Comparison of ENCODE assay signal across 8 cellular contexts in genomic region chr20:63441777-63442493, GRCh38. TPM values are rescaled to one million over a fixed set of nuclear protein-coding genes. Genes with fewer than 3 reads are reported as not detected.
DNase-seq lines count a peak whose midpoint lies in the region; ATAC-seq and TF ChIP-seq lines count a peak whose summit lies in the region.

No MANE protein-coding gene starts in this region.

- H3K27me3 ChIP-seq in HCT116 (ENCODE audit: insufficient read depth, low read length) (no peaks in the 10 kb centered on the region), SJCRH30 (peaks cover 31% of the 10 kb centered on the region), hepatocyte (no peaks in the 10 kb centered on the region)

- peaks cover 20% of the 10 kb centered on the region for H3K4me1 Mint-ChIP-seq in activated naive CD4-positive, alpha-beta T cell treated with anti-CD3 and anti-CD28 coated beads for 36 hours (ENCODE audit: low read depth)

- H3K4me2 ChIP-seq in HCT116 (ENCODE audit: low read length) (no peak overlapping the region), hepatocyte (no peak overlapping the region)

- H3K9ac ChIP-seq in HCT116 (ENCODE audit: low read length) = no peak overlapping the region

- peaks cover 14% of the 10 kb centered on the region; the same call in 1 of the 2 replicates for H3K79me2 ChIP-seq in HCT116 (ENCODE audit: insufficient read depth, low read length)
- H3K79me2 ChIP-seq in hepatocyte = no peaks in the 10 kb centered on the region

- 76% methylated on average over 17 of the region's 18 CpGs for WGBS in hepatocyte (ENCODE audit: low lambda C conversion rate, missing lambda C conversion rate)

- no peaks in the 10 kb centered on the region; a peak in 1 of 4 replicates for H3K36me3 ChIP-seq in HCT116 (ENCODE audit: control insufficient read depth in 1 of 2, insufficient read depth in 2 of 2, low read length in 2 of 2)
- no peaks in the 10 kb centered on the region for H3K36me3 ChIP-seq in SJCRH30
- H3K36me3 ChIP-seq in hepatocyte (replicated peaks; ENCODE audit: insufficient read depth, low read depth) = no peaks in the 10 kb centered on the region

- H3K9me3 ChIP-seq in HCT116 (ENCODE audit: control insufficient read depth in 1 of 2, insufficient read depth in 1 of 2, low read depth in 1 of 2, low read length in 2 of 2) (no peaks in the 10 kb centered on the region; a peak in 1 of 4 replicates), SJCRH30 (replicated peaks) (no peaks in the 10 kb centered on the region), hepatocyte (ENCODE audit: low read depth) (no peaks in the 10 kb centered on the region)

- H2AFZ ChIP-seq in HCT116 (ENCODE audit: low read depth, low read length, poor library complexity, severe bottlenecking) (no peak overlapping the region), hepatocyte (no peak overlapping the region)

- TF ChIP-seq RAD21 in HCT116 (IDR thresholded peaks at IDR 0.05; ENCODE audit: low read depth) = peak; percentile 67

- H3K27me3 Mint-ChIP-seq in activated naive CD4-positive, alpha-beta T cell treated with anti-CD3 and anti-CD28 coated beads for 36 hours (ENCODE audit: low read depth) = no peaks in the 10 kb centered on the region

- peak in 2 of 3 experiments; percentile 54 to 58; a peak in 5 of 6 replicates for TF ChIP-seq CTCF in HCT116 (IDR thresholded peaks at IDR 0.05 in 2 of 3, conservative IDR thresholded peaks at IDR 0.05 in 1 of 3; ENCODE audit: borderline replicate concordance in 1 of 3, insufficient read depth in 1 of 3, low read depth in 2 of 3, low read length in 2 of 3)
- TF ChIP-seq CTCF in hepatocyte (IDR thresholded peaks at IDR 0.05; ENCODE audit: poor library complexity) = peak; percentile 31

- intact Hi-C loops in HCT116 (cut with micrococcal nuclease) = no loop called here
- intact Hi-C loops in activated naive CD4-positive, alpha-beta T cell treated with anti-CD3 and anti-CD28 coated beads for 36 hours (cut with micrococcal nuclease) = loop anchor here (5.0 kb wide), 3 partner anchors 35 to 195 kb away; partner anchors contain the start of gene PTK6

- BruUV-seq in HCT116 (replicated peaks; lab: Mats Ljungman, UMichigan) = no TSS peak

- RAD21 ChIA-PET in HCT116 (lab: Charles Lee; ENCODE audit: low non-redundant PET in 1 of 2, low total read pairs in 2 of 2, uncharacterized antibody in 2 of 2, unreplicated experiment in 2 of 2) = no interaction called here

- H3K27ac ChIP-seq in HCT116 (ENCODE audit: low read depth, low read length) (no peak overlapping the region), SJCRH30 (no peak overlapping the region), hepatocyte (no peak overlapping the region)

- no peak overlapping the region for H3K4me3 Mint-ChIP-seq in activated naive CD4-positive, alpha-beta T cell treated with anti-CD3 and anti-CD28 coated beads for 36 hours

- peak overlapping the region; percentile 46 for H3K27ac Mint-ChIP-seq in activated naive CD4-positive, alpha-beta T cell treated with anti-CD3 and anti-CD28 coated beads for 36 hours

- no peaks in the 10 kb centered on the region for H3K9me2 ChIP-seq in HCT116 (ENCODE audit: insufficient read depth)
- H3K9me2 ChIP-seq in hepatocyte (replicated peaks; ENCODE audit: insufficient read depth) = no peaks in the 10 kb centered on the region

- H4K20me1 ChIP-seq in HCT116 (ENCODE audit: insufficient read depth) = no peaks in the 10 kb centered on the region
- H4K20me1 ChIP-seq in hepatocyte (ENCODE audit: insufficient read depth, poor library complexity, severe bottlenecking) = no peaks in the 10 kb centered on the region

- peaks cover 6% of the 10 kb centered on the region for H3K9me3 Mint-ChIP-seq in activated naive CD4-positive, alpha-beta T cell treated with anti-CD3 and anti-CD28 coated beads for 36 hours

- H3K36me3 Mint-ChIP-seq in activated naive CD4-positive, alpha-beta T cell treated with anti-CD3 and anti-CD28 coated beads for 36 hours (ENCODE audit: low read depth) = no peaks in the 10 kb centered on the region

- H3K4me3 ChIP-seq in HCT116 (replicated peaks in 1 of 2; ENCODE audit: low read depth in 1 of 2, low read length in 2 of 2) = no peak overlapping the region
- H3K4me3 ChIP-seq in SJCRH30 = no peak overlapping the region
- no peak overlapping the region for H3K4me3 ChIP-seq in hepatocyte

- ATAC-seq in HCT116 (peak; percentile 91), GM18502 (IDR thresholded peaks at IDR 0.05; ENCODE audit: poor library complexity, unreplicated experiment) (no peak)

- CTCF ChIA-PET in HCT116 (lab: Charles Lee) = interaction anchor here (0.9 kb wide), 1 partner anchor 11 kb away, joined by 3 read pairs; no protein-coding TSS in a partner anchor
- CTCF ChIA-PET in activated naive CD4-positive, alpha-beta T cell treated with anti-CD3 and anti-CD28 coated beads for 36 hours (lab: Charles Lee) = interaction anchor here (0.6 to 1.2 kb wide), 3 partner anchors 33 to 688 kb away, joined by 3 read pairs; no protein-coding TSS in a partner anchor

- DNase-seq in CD1c-positive myeloid dendritic cell (ENCODE audit: extremely low spot score) (peak; percentile 51), HCT116 (ENCODE audit: low read depth, low spot score) (peak; percentile 22), SJCRH30 (peak; percentile 80 to 82), hepatocyte (ENCODE audit: low spot score) (peak; percentile 64), cerebellar nuclear complex (lab: John Stamatoyannopoulos, UW) (no peak)
- peak; percentile 85 for DNase-seq in activated naive CD4-positive, alpha-beta T cell treated with anti-CD3 and anti-CD28 coated beads for 36 hours
- peak; percentile 57 to 63 for DNase-seq in stimulated activated CD4-positive, alpha-beta T cell treated with anti-CD3 and anti-CD28 coated beads, Interleukin-4, amount 100 ng/mL, for 48 hours (ENCODE audit: low read depth in 2 of 2)

- POLR2A ChIA-PET in HCT116 (lab: Charles Lee) = interaction anchor here (0.7 kb wide), 1 partner anchor 133 kb away, joined by 3 read pairs; the partner anchor contains the start of gene HELZ2

- TF ChIP-seq POLR2A in HCT116 (IDR thresholded peaks at IDR 0.05; ENCODE audit: borderline replicate concordance, extremely low read depth, insufficient read depth, insufficient read length) = no peak

- H3K4me1 ChIP-seq in HCT116 (ENCODE audit: control insufficient read depth in 1 of 2, insufficient read depth in 2 of 2, low read length in 2 of 2) = no peaks in the 10 kb centered on the region
- no peaks in the 10 kb centered on the region for H3K4me1 ChIP-seq in SJCRH30
- no peaks in the 10 kb centered on the region for H3K4me1 ChIP-seq in hepatocyte (ENCODE audit: insufficient read depth)

TF ChIP-seq in HCT116, 20 proteins besides CTCF, POLR2A, EP300 and RAD21:
- TF ChIP-seq YY1 (IDR thresholded peaks at IDR 0.05; ENCODE audit: extremely low read depth, insufficient replicate concordance, low read depth, low read length) (no peak), CBX3 (IDR thresholded peaks at IDR 0.05; ENCODE audit: low read depth) (no peak), JUND (IDR thresholded peaks at IDR 0.05) (no peak), ZFX (IDR thresholded peaks at IDR 0.05) (no peak), ATF3 (IDR thresholded peaks at IDR 0.05) (no peak), CEBPB (IDR thresholded peaks at IDR 0.05; ENCODE audit: low read depth) (no peak), EZH2 (IDR thresholded peaks at IDR 0.05) (no peak), FOSL1 (IDR thresholded peaks at IDR 0.05; ENCODE audit: low read depth) (no peak)

RNA-seq across cellular contexts. Expression of gene KCNQ2, which starts 30.5 kb away (rescaled TPM):
- total RNA-seq in HCT116 (2021; ENCODE audit: unreplicated experiment) (86.5 TPM), hepatocyte (2.9 and 3.5 TPM in 2 replicates)
- 73.4 and 85.6 TPM in 2 replicates for polyA plus RNA-seq in HCT116 (2012)
- total RNA-seq in SJCRH30 (2014; rRNA removed; shearing (Covaris generic)) = not detected in 2 replicates
- not detected for total RNA-seq in activated naive CD4-positive, alpha-beta T cell treated with anti-CD3 and anti-CD28 coated beads for 36 hours
- polyA plus RNA-seq in hepatocyte = 4.3 and 5.4 TPM in 2 replicates

RNA-seq across cellular contexts. Expression of gene EEF1A2, which starts 56.9 kb away (rescaled TPM):
- total RNA-seq in HCT116 (2021; ENCODE audit: unreplicated experiment) (454 TPM), hepatocyte (18.5 and 23.5 TPM in 2 replicates)
- 682 and 834 TPM in 2 replicates for polyA plus RNA-seq in HCT116 (2012)
- total RNA-seq in SJCRH30 (2014; rRNA removed; shearing (Covaris generic)) = 0.76 and 1.4 TPM in 2 replicates
- total RNA-seq in activated naive CD4-positive, alpha-beta T cell treated with anti-CD3 and anti-CD28 coated beads for 36 hours = under 1 TPM in 1 of 2 experiments, not detected in 1; 0.12 TPM
- polyA plus RNA-seq in hepatocyte = 12.0 and 14.8 TPM in 2 replicates

Comparison
In these comparisons a context has a peak if more than half of its experiments do, and no peak if none do; other contexts are left out.
1. DNase-seq: peak in CD1c-positive myeloid dendritic cell (single experiment), HCT116 (single experiment), SJCRH30 (2 of 2), activated naive CD4-positive, alpha-beta T cell treated with anti-CD3 and anti-CD28 coated beads for 36 hours (single experiment), hepatocyte (single experiment) and stimulated activated CD4-positive, alpha-beta T cell treated with anti-CD3 and anti-CD28 coated beads, Interleukin-4, amount 100 ng/mL, for 48 hours (2 of 2); none in cerebellar nuclear complex (0 of 2).
2. RNA of gene KCNQ2, which starts 30.5 kb away (total RNA-seq): 86.5 TPM in HCT116 (single experiment); 2.9 to 3.5 TPM in hepatocyte, not detected in activated naive CD4-positive, alpha-beta T cell treated with anti-CD3 and anti-CD28 coated beads for 36 hours and not detected in SJCRH30; every median in the first group is over 10 times any median in the second.
3. RNA of gene EEF1A2, which starts 56.9 kb away (total RNA-seq): 454 TPM in HCT116 (single experiment); 18.5 to 23.5 TPM in hepatocyte, 0.76 to 1.4 TPM in SJCRH30 and 0.12 TPM in activated naive CD4-positive, alpha-beta T cell treated with anti-CD3 and anti-CD28 coated beads for 36 hours; every median in the first group is over 10 times any median in the second.